8 cellular contexts compared by ENCODE assay signal in genomic region chr5:119290161-119290569, GRCh38.
DNase-seq lines count a peak whose midpoint lies in the region; ATAC-seq and TF ChIP-seq lines count a peak whose summit lies in the region.

No MANE protein-coding gene starts in this region.

- 35% methylated on average over 3 of the region's 3 CpGs for WGBS in suprapubic skin

- intact Hi-C loops in left cardiac atrium (cut with DNase I) (no loop called here), left ventricle myocardium superior (cut with micrococcal nuclease) (no loop called here)

- no peaks in the 10 kb centered on the region for H3K9me3 ChIP-seq in SK-N-MC (ENCODE audit: low read depth, low read length)
- no peaks in the 10 kb centered on the region for H3K9me3 ChIP-seq in suprapubic skin

- H3K9me3 Mint-ChIP-seq in naive B cell: peaks cover 0 to 5% (median 2%) of the 10 kb centered on the region in 7 donors

- DNase-seq in left cardiac atrium (no peak), left ventricle myocardium superior (no peak), SK-N-MC (ENCODE audit: low read depth, low spot score) (no peak), naive B cell (peak; percentile 61), iPS-NIHi11 (ENCODE audit: low spot score) (no peak), suprapubic skin (ENCODE audit: low spot score in 2 of 2) (no peak), EL (no peak)

- H3K4me1 Mint-ChIP-seq in naive B cell: peaks cover 58 to 80% (median 76%) of the 10 kb centered on the region in 3 donors

- peak overlapping the region; percentile 42 to 88 (median 78) for H3K4me3 Mint-ChIP-seq in naive B cell

- H3K4me1 ChIP-seq in suprapubic skin: peaks cover 41% of the 10 kb centered on the region

- H3K4me3 ChIP-seq in SK-N-MC (no peak overlapping the region), suprapubic skin (no peak overlapping the region)

- peak; percentile 27 to 45 for ATAC-seq in left cardiac atrium
- ATAC-seq in left ventricle myocardium superior: no peak
- peak; percentile 85 for ATAC-seq in HG03064 (IDR thresholded peaks at IDR 0.05; ENCODE audit: low read depth, unreplicated experiment)
- ATAC-seq in naive B cell (ENCODE audit: low read depth in 2 of 2): peak; percentile 98

- H3K27me3 Mint-ChIP-seq in naive B cell: no peaks in the 10 kb centered on the region

- peaks cover 7 to 9% of the 10 kb centered on the region in 2 donors for H3K36me3 Mint-ChIP-seq in naive B cell

- no peak for TF ChIP-seq POLR2A in suprapubic skin (IDR thresholded peaks at IDR 0.05)

- H3K27me3 ChIP-seq in suprapubic skin: no peaks in the 10 kb centered on the region

- no peak for TF ChIP-seq EP300 in suprapubic skin (IDR thresholded peaks at IDR 0.05)

- TF ChIP-seq CTCF in suprapubic skin (IDR thresholded peaks at IDR 0.05): no peak

- no peak overlapping the region for H3K9ac ChIP-seq in SK-N-MC (ENCODE audit: insufficient read length)

- peak overlapping the region; percentile 61 to 91 (median 87) for H3K27ac Mint-ChIP-seq in naive B cell

- H3K27ac ChIP-seq in SK-N-MC (peak overlapping the region; percentile 71; the same call in 1 of the 2 replicates), suprapubic skin (no peak overlapping the region)

- no peaks in the 10 kb centered on the region for H3K36me3 ChIP-seq in SK-N-MC (ENCODE audit: insufficient read depth, low read length)
- no peaks in the 10 kb centered on the region for H3K36me3 ChIP-seq in suprapubic skin
